8 cellular contexts compared by ENCODE assay signal in genomic region chr17:32342603-32343325, GRCh38. TPM values are rescaled to one million over a fixed set of nuclear protein-coding genes. Genes with fewer than 3 reads are reported as not detected.
DNase-seq lines count a peak whose midpoint lies in the region; ATAC-seq and TF ChIP-seq lines count a peak whose summit lies in the region.

No MANE protein-coding gene starts in this region.

- peak overlapping the region; percentile 18 for H3K27ac Mint-ChIP-seq in glutamatergic neuron (ENCODE audit: unreplicated experiment)
- peak overlapping the region; percentile 95 for H3K27ac Mint-ChIP-seq in stimulated activated naive B cell treated with anti-CD40 and anti-IgM and Interleukin-4, amounts not matched to agents 10 μg/mL and 1 μg/mL and 100 μg/mL, for 72 hours

- H3K27ac ChIP-seq in VCaP, result peak overlapping the region; percentile 84

- peaks cover 3% of the 10 kb centered on the region for H3K9me3 Mint-ChIP-seq in glutamatergic neuron (ENCODE audit: unreplicated experiment)
- H3K9me3 Mint-ChIP-seq in stimulated activated naive B cell treated with anti-CD40 and anti-IgM and Interleukin-4, amounts not matched to agents 10 μg/mL and 1 μg/mL and 100 μg/mL, for 72 hours, result no peaks in the 10 kb centered on the region

- peak overlapping the region; percentile 86 for H3K4me3 Mint-ChIP-seq in glutamatergic neuron (ENCODE audit: unreplicated experiment)
- peak overlapping the region; percentile 93 to 96 for H3K4me3 Mint-ChIP-seq in stimulated activated naive B cell treated with anti-CD40 and anti-IgM and Interleukin-4, amounts not matched to agents 10 μg/mL and 1 μg/mL and 100 μg/mL, for 72 hours

- no peaks in the 10 kb centered on the region for H3K36me3 Mint-ChIP-seq in glutamatergic neuron (ENCODE audit: unreplicated experiment)
- H3K36me3 Mint-ChIP-seq in stimulated activated naive B cell treated with anti-CD40 and anti-IgM and Interleukin-4, amounts not matched to agents 10 μg/mL and 1 μg/mL and 100 μg/mL, for 72 hours, result peaks cover 2 to 8% of the 10 kb centered on the region in 2 donors

- peak in 2 of 3 experiments; percentile 30 to 52 for DNase-seq in NCI-H1417 (lab: John Stamatoyannopoulos, UW)
- DNase-seq in NCI-H1417 treated with DMSO at 0.1 percent for 48 hours (lab: John Stamatoyannopoulos, UW), result no peak
- DNase-seq in glutamatergic neuron, result no peak
- DNase-seq in stimulated activated naive B cell treated with anti-CD40 and anti-IgM and Interleukin-4, amounts not matched to agents 10 μg/mL and 1 μg/mL and 100 μg/mL, for 72 hours, result no peak
- DNase-seq in MV-4-11 (lab: John Stamatoyannopoulos, UW), result no peak

- ATAC-seq in stimulated activated naive B cell treated with anti-CD40 and anti-IgM and Interleukin-4, amounts not matched to agents 10 μg/mL and 1 μg/mL and 100 μg/mL, for 72 hours (replicated peaks), result no peak
- ATAC-seq in GM21737 (IDR thresholded peaks at IDR 0.05; ENCODE audit: unreplicated experiment) (no peak), GM21786 (IDR thresholded peaks at IDR 0.05; ENCODE audit: unreplicated experiment) (no peak)

- H3K27me3 Mint-ChIP-seq in glutamatergic neuron (ENCODE audit: unreplicated experiment), result no peaks in the 10 kb centered on the region
- no peaks in the 10 kb centered on the region for H3K27me3 Mint-ChIP-seq in stimulated activated naive B cell treated with anti-CD40 and anti-IgM and Interleukin-4, amounts not matched to agents 10 μg/mL and 1 μg/mL and 100 μg/mL, for 72 hours

- TF ChIP-seq CTCF in VCaP (conservative IDR thresholded peaks at IDR 0.05), result no peak
- TF ChIP-seq CTCF in glutamatergic neuron (IDR thresholded peaks at IDR 0.05; ENCODE audit: partially characterized antibody, unreplicated experiment), result no peak

- H3K4me1 Mint-ChIP-seq in glutamatergic neuron (ENCODE audit: low read depth, unreplicated experiment), result peaks cover 6% of the 10 kb centered on the region
- peaks cover 12 to 20% of the 10 kb centered on the region in 2 donors for H3K4me1 Mint-ChIP-seq in stimulated activated naive B cell treated with anti-CD40 and anti-IgM and Interleukin-4, amounts not matched to agents 10 μg/mL and 1 μg/mL and 100 μg/mL, for 72 hours

RNA-seq across cellular contexts. Expression of gene C17orf75, which starts 0.8 kb away (rescaled TPM):
- 48.9 TPM for total RNA-seq in glutamatergic neuron (ENCODE audit: unreplicated experiment)

RNA-seq across cellular contexts. Expression of gene ZNF207, which starts 7.2 kb away (rescaled TPM):
- total RNA-seq in glutamatergic neuron (ENCODE audit: unreplicated experiment), result 216 TPM

Comparison
In these comparisons a context has a peak if more than half of its experiments do, and no peak if none do; other contexts are left out.
1. DNase-seq: peak in NCI-H1417 (2 of 3); none in NCI-H1417 treated with DMSO at 0.1 percent for 48 hours (single experiment), glutamatergic neuron (single experiment), stimulated activated naive B cell treated with anti-CD40 and anti-IgM and Interleukin-4, amounts not matched to agents 10 μg/mL and 1 μg/mL and 100 μg/mL, for 72 hours (single experiment) and MV-4-11 (single experiment).